Comparison of ENCODE assay signal across 27 cellular contexts in the genomic region with DNA sequence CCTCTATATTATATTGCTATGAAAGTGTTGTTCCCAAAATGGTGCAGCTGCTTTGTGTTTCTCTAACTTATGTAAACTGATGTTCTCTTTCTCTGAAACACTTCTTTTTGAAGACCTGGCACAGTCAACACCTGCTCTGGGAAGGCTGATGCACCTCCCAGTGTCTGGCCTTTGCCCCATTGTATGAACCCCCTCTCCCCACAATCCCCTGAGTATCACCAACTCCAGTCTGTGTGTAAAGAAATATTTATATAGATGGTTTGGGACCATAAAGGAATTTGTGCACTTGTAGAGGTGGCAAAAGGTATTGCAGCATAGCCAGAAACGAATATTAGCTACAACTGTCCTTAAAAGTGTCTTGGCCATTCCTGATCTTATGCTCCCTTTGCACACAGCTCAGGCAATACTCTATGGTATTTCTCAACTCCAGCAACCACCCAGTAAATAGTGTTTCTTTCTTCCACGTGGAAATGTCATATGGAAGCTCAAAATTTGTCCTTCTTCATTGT.
A peak's percentile ranks its signal among the peaks of the same experiment; 100 is the strongest.
DNase-seq lines count a peak whose midpoint lies in the region; ATAC-seq, FAIRE-seq and TF ChIP-seq lines count a peak whose summit lies in the region.
"Had no signal": no experiment of that assay in that cellular context is flagged by ENCODE, and none has a peak within 500 bp of the region (broad histone marks: within the 10 kb centered on the region; RNA-seq: fewer than 3 reads in every experiment).

No MANE protein-coding gene starts in this region.

- H3K36me3 Mint-ChIP-seq in endothelial cell (ENCODE audit: low read depth, unreplicated experiment) = no peaks in the 10 kb centered on the region
- no peaks in the 10 kb centered on the region for H3K36me3 Mint-ChIP-seq in activated naive CD8-positive, alpha-beta T cell treated with anti-CD3 and anti-CD28 coated beads, Interleukin-2, amount 50 U/mL, for 24 hours (ENCODE audit: low read depth)
- H3K36me3 Mint-ChIP-seq in activated CD4-positive, alpha-beta T cell treated with anti-CD3 and anti-CD28 coated beads for 36 hours (ENCODE audit: low read depth) = no peaks in the 10 kb centered on the region

- H3K9ac ChIP-seq in MM.1S (ENCODE audit: low read length) = no peak overlapping the region
- H3K9ac ChIP-seq: KMS-11 had no signal

- no peak overlapping the region for H3K4me3 Mint-ChIP-seq in endothelial cell (ENCODE audit: unreplicated experiment)
- H3K4me3 Mint-ChIP-seq in activated naive CD8-positive, alpha-beta T cell treated with anti-CD3 and anti-CD28 coated beads, Interleukin-2, amount 50 U/mL, for 24 hours = no peak overlapping the region
- H3K4me3 Mint-ChIP-seq in activated CD4-positive, alpha-beta T cell treated with anti-CD3 and anti-CD28 coated beads for 36 hours = no peak overlapping the region
- H3K4me3 Mint-ChIP-seq: activated naive CD4-positive, alpha-beta T cell treated with anti-CD3 and anti-CD28 coated beads for 36 hours; CD4-positive, alpha-beta T cell had no signal

- H3K36me3 ChIP-seq in A673 (ENCODE audit: insufficient read depth, low read length, poor library complexity, severe bottlenecking) (no peaks in the 10 kb centered on the region), MM.1S (replicated peaks; ENCODE audit: insufficient read depth, low read length) (no peaks in the 10 kb centered on the region), pancreas (no peaks in the 10 kb centered on the region)
- H3K36me3 ChIP-seq: SJCRH30 had no signal

- peaks cover 4% of the 10 kb centered on the region for H3K4me1 ChIP-seq in A673 (ENCODE audit: insufficient read depth, low read length, poor library complexity, severe bottlenecking)
- H3K4me1 ChIP-seq in MM.1S (ENCODE audit: low read length) = no peaks in the 10 kb centered on the region
- H3K4me1 ChIP-seq in pancreas = no peaks in the 10 kb centered on the region
- H3K4me1 ChIP-seq: body of pancreas, SJCRH30 had no signal

- 57 to 59% methylated on average over 2 of the region's 2 CpGs for WGBS in pancreas, 2 donors

- ATAC-seq in GM21515 (IDR thresholded peaks at IDR 0.05; ENCODE audit: unreplicated experiment) (peak; percentile 64), pancreas (no peak)
- ATAC-seq in activated naive CD8-positive, alpha-beta T cell treated with anti-CD3 and anti-CD28 coated beads, Interleukin-2, amount 50 U/mL, for 24 hours = no peak
- ATAC-seq in activated CD4-positive, alpha-beta T cell treated with anti-CD3 and anti-CD28 coated beads for 36 hours = no peak
- ATAC-seq: A549, body of pancreas, left cardiac atrium, mucosa of descending colon, sciatic nerve had no signal

- FAIRE-seq in pancreas (lab: Jason Lieb, UNC) = no peak
- FAIRE-seq: A549, GM12892 had no signal

- H3K27ac Mint-ChIP-seq in endothelial cell (ENCODE audit: unreplicated experiment) = no peak overlapping the region
- H3K27ac Mint-ChIP-seq in activated naive CD8-positive, alpha-beta T cell treated with anti-CD3 and anti-CD28 coated beads, Interleukin-2, amount 50 U/mL, for 24 hours = no peak overlapping the region
- H3K27ac Mint-ChIP-seq in activated CD4-positive, alpha-beta T cell treated with anti-CD3 and anti-CD28 coated beads for 36 hours = no peak overlapping the region
- H3K27ac Mint-ChIP-seq: activated naive CD4-positive, alpha-beta T cell treated with anti-CD3 and anti-CD28 coated beads for 36 hours; CD4-positive, alpha-beta T cell had no signal

- CTCF ChIA-PET in A673 (lab: Charles Lee) = no interaction called here
- CTCF ChIA-PET in activated CD4-positive, alpha-beta T cell treated with anti-CD3 and anti-CD28 coated beads for 36 hours (lab: Charles Lee) = interaction anchor here (0.7 to 1.4 kb wide), 2 partner anchors 11 to 12 kb away, joined by 3 to 4 read pairs; no protein-coding TSS in a partner anchor

- BruUV-seq in A673 (replicated peaks; lab: Mats Ljungman, UMichigan) = no TSS peak

- peaks cover 11% of the 10 kb centered on the region for H3K4me1 Mint-ChIP-seq in endothelial cell (ENCODE audit: unreplicated experiment)
- H3K4me1 Mint-ChIP-seq in activated naive CD8-positive, alpha-beta T cell treated with anti-CD3 and anti-CD28 coated beads, Interleukin-2, amount 50 U/mL, for 24 hours = no peaks in the 10 kb centered on the region
- H3K4me1 Mint-ChIP-seq in activated CD4-positive, alpha-beta T cell treated with anti-CD3 and anti-CD28 coated beads for 36 hours = no peaks in the 10 kb centered on the region

- 0 out of 2 replicates have a peak, but pooled peaks have one; percentile 30 for TF ChIP-seq CTCF in A673 (conservative IDR thresholded peaks at IDR 0.05; ENCODE audit: low read depth, low read length)
- TF ChIP-seq CTCF in MM.1S (IDR thresholded peaks at IDR 0.05; ENCODE audit: low read length) = 0 out of 2 replicates have a peak, but pooled peaks have one; percentile 6
- peak; percentile 47 for TF ChIP-seq CTCF in endothelial cell (IDR thresholded peaks at IDR 0.05; ENCODE audit: unreplicated experiment)
- TF ChIP-seq CTCF in pancreas (IDR thresholded peaks at IDR 0.05) = no peak

- no peaks in the 10 kb centered on the region for H3F3A ChIP-seq in MM.1S (ENCODE audit: insufficient read depth, low read length)

- POLR2A ChIA-PET in A673 (lab: Charles Lee; ENCODE audit: low non-redundant PET) = no interaction called here
- POLR2A ChIA-PET in activated CD4-positive, alpha-beta T cell treated with anti-CD3 and anti-CD28 coated beads for 36 hours (lab: Charles Lee) = no interaction called here

- no peaks in the 10 kb centered on the region for H3K9me3 Mint-ChIP-seq in endothelial cell (ENCODE audit: unreplicated experiment)
- no peaks in the 10 kb centered on the region for H3K9me3 Mint-ChIP-seq in activated naive CD8-positive, alpha-beta T cell treated with anti-CD3 and anti-CD28 coated beads, Interleukin-2, amount 50 U/mL, for 24 hours
- H3K9me3 Mint-ChIP-seq in activated CD4-positive, alpha-beta T cell treated with anti-CD3 and anti-CD28 coated beads for 36 hours (ENCODE audit: low read depth) = no peaks in the 10 kb centered on the region
- H3K9me3 Mint-ChIP-seq: activated naive CD4-positive, alpha-beta T cell treated with anti-CD3 and anti-CD28 coated beads for 36 hours; CD4-positive, alpha-beta T cell had no signal

- H2AFZ ChIP-seq in MM.1S (ENCODE audit: low read length) = no peak overlapping the region
- H2AFZ ChIP-seq: hepatocyte had no signal

- H3K27me3 Mint-ChIP-seq in endothelial cell (ENCODE audit: unreplicated experiment) = peaks cover 1% of the 10 kb centered on the region
- no peaks in the 10 kb centered on the region for H3K27me3 Mint-ChIP-seq in activated naive CD8-positive, alpha-beta T cell treated with anti-CD3 and anti-CD28 coated beads, Interleukin-2, amount 50 U/mL, for 24 hours
- no peaks in the 10 kb centered on the region for H3K27me3 Mint-ChIP-seq in activated CD4-positive, alpha-beta T cell treated with anti-CD3 and anti-CD28 coated beads for 36 hours

- H3K9me2 ChIP-seq in MM.1S (replicated peaks; ENCODE audit: insufficient read depth, low read length) = no peaks in the 10 kb centered on the region

- no peaks in the 10 kb centered on the region for H3K9me3 ChIP-seq in A673 (ENCODE audit: low read depth, low read length, poor library complexity, severe bottlenecking)
- H3K9me3 ChIP-seq in MM.1S (replicated peaks; ENCODE audit: insufficient read depth, low read length) = no peaks in the 10 kb centered on the region
- no peaks in the 10 kb centered on the region for H3K9me3 ChIP-seq in pancreas
- H3K9me3 ChIP-seq: A549, body of pancreas, mucosa of descending colon, SJCRH30 had no signal

- intact Hi-C loops in A673 (cut with micrococcal nuclease; ENCODE audit: unreplicated experiment) (no loop called here), pancreas (cut with DNase I) (no loop called here)
- intact Hi-C loops in activated CD4-positive, alpha-beta T cell treated with anti-CD3 and anti-CD28 coated beads for 36 hours (cut with DNase I, micrococcal nuclease) = no loop called here

- no peak overlapping the region for H3K27ac ChIP-seq in A673 (ENCODE audit: low read depth, low read length, poor library complexity, severe bottlenecking)
- H3K27ac ChIP-seq in MM.1S (ENCODE audit: low read length) = no peak overlapping the region
- no peak overlapping the region for H3K27ac ChIP-seq in pancreas
- H3K27ac ChIP-seq: body of pancreas, dorsolateral prefrontal cortex, hepatocyte, KMS-11, SJCRH30 had no signal

- H3K4me2 ChIP-seq in MM.1S (ENCODE audit: low read depth, low read length) = no peak overlapping the region
- H3K4me2 ChIP-seq: A549, hepatocyte, KMS-11 had no signal

- no peaks in the 10 kb centered on the region for H3K79me2 ChIP-seq in MM.1S (ENCODE audit: low read length)
- H3K79me2 ChIP-seq: hepatocyte had no signal

- H4K20me1 ChIP-seq in MM.1S (ENCODE audit: insufficient read depth, low read length) = no peaks in the 10 kb centered on the region

- H3K4me3 ChIP-seq in A673 (ENCODE audit: low read depth, low read length, poor library complexity, severe bottlenecking) (no peak overlapping the region), MM.1S (ENCODE audit: low read length) (no peak overlapping the region), pancreas (no peak overlapping the region)
- H3K4me3 ChIP-seq: A549, body of pancreas, dorsolateral prefrontal cortex, hepatocyte, mucosa of descending colon, SJCRH30 had no signal

- H3K27me3 ChIP-seq in A673 (replicated peaks; ENCODE audit: insufficient read depth, low read depth, low read length, poor library complexity) = no peaks in the 10 kb centered on the region
- H3K27me3 ChIP-seq in MM.1S (replicated peaks; ENCODE audit: insufficient read depth, low read length) = no peaks in the 10 kb centered on the region
- H3K27me3 ChIP-seq in pancreas = no peaks in the 10 kb centered on the region
- H3K27me3 ChIP-seq: body of pancreas, hepatocyte, SJCRH30 had no signal

- no peak for DNase-seq in A673 (ENCODE audit: low spot score)
- no peak for DNase-seq in MM.1S
- DNase-seq in endothelial cell (ENCODE audit: low spot score) = no peak
- no peak for DNase-seq in NCI-H2081 (lab: John Stamatoyannopoulos, UW)
- DNase-seq in activated naive CD8-positive, alpha-beta T cell treated with anti-CD3 and anti-CD28 coated beads, Interleukin-2, amount 50 U/mL, for 24 hours = no peak
- DNase-seq in pancreas = no peak
- DNase-seq in activated CD4-positive, alpha-beta T cell treated with anti-CD3 and anti-CD28 coated beads for 36 hours = no peak
- DNase-seq: activated CD4-positive, alpha-beta T cell treated with anti-CD3 and anti-CD28 coated beads for 48 hours; activated CD8-positive, alpha-beta memory T cell treated with anti-CD3 and anti-CD28 coated beads, Interleukin-2, amount 50 U/mL, for 48 hours; activated naive CD4-positive, alpha-beta T cell treated with anti-CD3 and anti-CD28 coated beads for 36 hours; body of pancreas; CD4-positive, alpha-beta T cell; dorsolateral prefrontal cortex; EL; left cardiac atrium; mucosa of descending colon; NCI-H345; occipital lobe; SJCRH30; stimulated activated CD4-positive, alpha-beta T cell treated with anti-CD3 and anti-CD28 coated beads, Interleukin-1b, Interleukin-23, amount 100 ng/mL, for 48 hours; T1000 had no signal

Comparison
In these comparisons a context has a peak if more than half of its experiments do, and no peak if none do; other contexts are left out.
1. CTCF ChIP-seq: peak in A673 (single experiment), MM.1S (single experiment) and endothelial cell (single experiment); none in pancreas (0 of 4).